ENCODE assay signal across 15 cellular contexts in the genomic region with DNA sequence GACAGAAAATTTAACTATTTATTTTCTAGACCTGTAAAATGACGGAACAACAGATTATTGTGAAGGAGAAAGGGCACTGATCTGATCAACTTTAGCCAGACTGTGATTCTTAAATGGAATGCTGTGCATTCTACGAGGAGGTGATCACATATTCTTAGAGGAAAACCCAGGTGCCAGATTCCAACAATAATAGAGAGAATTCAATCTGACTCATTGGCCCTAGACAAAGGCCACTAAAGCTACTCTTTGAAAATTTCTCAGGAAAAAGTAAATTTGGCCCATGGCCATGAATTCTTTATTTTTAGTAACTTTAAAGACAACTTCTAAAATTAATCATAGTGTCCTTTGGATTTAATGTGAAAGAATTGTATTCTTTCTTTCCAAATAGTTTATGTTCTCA. TPM values are rescaled to one million over a fixed set of nuclear protein-coding genes. Genes with fewer than 3 reads are reported as not detected.
A peak's percentile ranks its signal among the peaks of the same experiment; 100 is the strongest.
DNase-seq lines count a peak whose midpoint lies in the region; ATAC-seq and TF ChIP-seq lines count a peak whose summit lies in the region.
"Had no signal": no experiment of that assay in that cellular context is flagged by ENCODE, and none has a peak within 500 bp of the region (broad histone marks: within the 10 kb centered on the region; RNA-seq: fewer than 3 reads in every experiment).

No MANE protein-coding gene starts in this region.

- H3K79me2 ChIP-seq in GM23248 (ENCODE audit: insufficient read depth), result no peaks in the 10 kb centered on the region

- no peaks in the 10 kb centered on the region for H4K20me1 ChIP-seq in GM23248 (ENCODE audit: insufficient read depth)
- H4K20me1 ChIP-seq: BLaER1 had no signal

- 34 to 38% methylated on average over 2 of the region's 2 CpGs for WGBS in GM23248 (ENCODE audit: low coverage in 1 of 2, low lambda C conversion rate in 2 of 2, missing lambda C conversion rate in 2 of 2), 2 experiments

- peaks cover 41% of the 10 kb centered on the region for H3K4me1 ChIP-seq in GM23248 (ENCODE audit: insufficient read depth)
- H3K4me1 ChIP-seq: BLaER1 had no signal

- no peaks in the 10 kb centered on the region; the same call in 1 of the 2 replicates for H3K9me2 ChIP-seq in GM23248 (ENCODE audit: insufficient read depth)

- ATAC-seq in SK-N-SH treated with all-trans-retinoic acid at 6 μM for 48 hours (peak; percentile 58), HG03342 (IDR thresholded peaks at IDR 0.05; ENCODE audit: unreplicated experiment) (no peak), GM21825 (IDR thresholded peaks at IDR 0.05; ENCODE audit: unreplicated experiment) (no peak)

- peak overlapping the region; percentile 85 for H3K27ac ChIP-seq in GM23248
- H3K27ac ChIP-seq: BLaER1 had no signal

- H3K9me3 ChIP-seq in GM23248 (ENCODE audit: low read depth), result no peaks in the 10 kb centered on the region
- H3K9me3 ChIP-seq: BLaER1 had no signal

- no peaks in the 10 kb centered on the region for H3K36me3 ChIP-seq in GM23248 (ENCODE audit: low read depth)
- H3K36me3 ChIP-seq: BLaER1 had no signal

- H3K4me3 ChIP-seq in GM23248, result peak overlapping the region; percentile 24
- H3K4me3 ChIP-seq in skeletal muscle cell (ENCODE audit: low read depth, low read length), result no peak overlapping the region
- H3K4me3 ChIP-seq: BLaER1 had no signal

- H3K27me3 ChIP-seq in GM23248 (replicated peaks; ENCODE audit: insufficient read depth), result no peaks in the 10 kb centered on the region
- H3K27me3 ChIP-seq: BLaER1 had no signal

- H3K4me2 ChIP-seq in GM23248 (ENCODE audit: unreplicated experiment), result peak overlapping the region; percentile 49
- H3K4me2 ChIP-seq: BLaER1 had no signal

- in situ Hi-C loops in GM23248 (cut with MboI), result no loop called here

- H2AFZ ChIP-seq in GM23248, result no peak overlapping the region

- peak overlapping the region; percentile 29 for H3K9ac ChIP-seq in GM23248
- H3K9ac ChIP-seq: BLaER1 had no signal

- H3F3A ChIP-seq in GM23248 (ENCODE audit: insufficient read depth), result peaks cover 36% of the 10 kb centered on the region

- peak; percentile 75 for DNase-seq in GM23248
- DNase-seq in fibroblast of peridontal ligament (ENCODE audit: extremely low read depth), result peak; percentile 52
- peak; percentile 49 for DNase-seq in skeletal muscle cell (ENCODE audit: low read depth)
- no peak for DNase-seq in NCI-H2107 (lab: John Stamatoyannopoulos, UW)
- DNase-seq in Kasumi-1 (lab: John Stamatoyannopoulos, UW), result no peak
- DNase-seq: activated naive CD4-positive, alpha-beta T cell treated with Interleukin-2 at 50 U/mL for 16 hours; cerebellar nuclear complex; DND-41; posterior cingulate gyrus; stimulated activated CD4-positive, alpha-beta T cell treated with anti-CD3 and anti-CD28 coated beads, Interleukin-2, amount 100 ng/mL, for 24 hours had no signal

TF ChIP-seq in SK-N-SH treated with all-trans-retinoic acid at 6 μM for 48 hours, 23 proteins besides CTCF, POLR2A, EP300 and RAD21:
- TF ChIP-seq, protein P1, sequence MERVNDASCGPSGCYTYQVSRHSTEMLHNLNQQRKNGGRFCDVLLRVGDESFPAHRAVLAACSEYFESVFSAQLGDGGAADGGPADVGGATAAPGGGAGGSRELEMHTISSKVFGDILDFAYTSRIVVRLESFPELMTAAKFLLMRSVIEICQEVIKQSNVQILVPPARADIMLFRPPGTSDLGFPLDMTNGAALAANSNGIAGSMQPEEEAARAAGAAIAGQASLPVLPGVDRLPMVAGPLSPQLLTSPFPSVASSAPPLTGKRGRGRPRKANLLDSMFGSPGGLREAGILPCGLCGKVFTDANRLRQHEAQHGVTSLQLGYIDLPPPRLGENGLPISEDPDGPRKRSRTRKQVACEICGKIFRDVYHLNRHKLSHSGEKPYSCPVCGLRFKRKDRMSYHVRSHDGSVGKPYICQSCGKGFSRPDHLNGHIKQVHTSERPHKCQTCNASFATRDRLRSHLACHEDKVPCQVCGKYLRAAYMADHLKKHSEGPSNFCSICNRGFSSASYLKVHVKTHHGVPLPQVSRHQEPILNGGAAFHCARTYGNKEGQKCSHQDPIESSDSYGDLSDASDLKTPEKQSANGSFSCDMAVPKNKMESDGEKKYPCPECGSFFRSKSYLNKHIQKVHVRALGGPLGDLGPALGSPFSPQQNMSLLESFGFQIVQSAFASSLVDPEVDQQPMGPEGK (CRISPR knock-in tag; IDR thresholded peaks at IDR 0.05; ENCODE audit: borderline replicate concordance), result no peak
- no peak for TF ChIP-seq TOX (CRISPR knock-in tag; IDR thresholded peaks at IDR 0.05; ENCODE audit: borderline replicate concordance)

RNA-seq across cellular contexts. Expression of gene POSTN, which starts 58.6 kb away (rescaled TPM):
- total RNA-seq in GM23248 (2014; rRNA removed; shearing (Covaris generic)), result 184 and 196 TPM in 2 replicates
- 233 and 237 TPM in 2 replicates for polyA plus RNA-seq in GM23248 (2016; fragmentation: Nextera tagmentation; extraction: Ambion mirVana)
- total RNA-seq: SK-MEL-5 had no signal

Comparison
In these comparisons a context has a peak if more than half of its experiments do, and no peak if none do; other contexts are left out.
1. DNase-seq: peak in GM23248 (single experiment), fibroblast of peridontal ligament (single experiment) and skeletal muscle cell (single experiment); none in NCI-H2107 (single experiment) and Kasumi-1 (0 of 2).